In the genomic region with DNA sequence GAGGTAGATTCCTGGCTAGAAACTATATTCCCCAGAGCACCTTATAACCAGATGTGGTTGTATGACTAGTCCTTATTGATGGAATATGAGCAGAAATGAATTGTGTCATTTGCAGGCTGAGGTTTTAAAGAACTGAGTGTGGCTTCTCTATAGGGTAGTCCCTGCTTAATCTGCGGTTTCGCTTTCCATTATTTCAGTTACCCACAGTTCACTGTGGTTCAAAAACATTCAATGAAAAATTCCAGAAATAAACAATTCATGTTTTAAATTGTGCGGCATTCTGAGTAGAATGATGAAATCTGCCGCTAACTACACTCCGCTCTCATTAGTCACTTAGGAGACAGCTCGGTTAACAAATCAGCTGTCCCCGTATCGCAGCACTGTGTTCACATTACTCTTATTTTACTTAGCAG, we compare ENCODE assay signal across 16 cellular contexts.
A peak's percentile ranks its signal among the peaks of the same experiment; 100 is the strongest.
DNase-seq lines count a peak whose midpoint lies in the region; ATAC-seq and TF ChIP-seq lines count a peak whose summit lies in the region.
"Had no signal": no experiment of that assay in that cellular context is flagged by ENCODE, and none has a peak within 500 bp of the region (broad histone marks: within the 10 kb centered on the region; RNA-seq: fewer than 3 reads in every experiment).

No MANE protein-coding gene starts in this region.

- peaks cover 5% of the 10 kb centered on the region; the same call in 1 of the 3 replicates for H3K4me1 Mint-ChIP-seq in GM23338
- H3K4me1 Mint-ChIP-seq: B cell had no signal

- peaks cover 1% of the 10 kb centered on the region for H3K27me3 Mint-ChIP-seq in GM23338 (ENCODE audit: insufficient read depth, low read depth, poor library complexity)

- H2AFZ ChIP-seq in GM23338, result peak overlapping the region; percentile 29; the same call in 1 of the 2 replicates

- H3K4me3 ChIP-seq in AG09309 (ENCODE audit: control insufficient read depth, low read depth, low read length) (no peak overlapping the region), GM23338 (no peak overlapping the region), HAP-1 (no peak overlapping the region), right cardiac atrium (ENCODE audit: low read length) (no peak overlapping the region)
- H3K4me3 ChIP-seq: upper lobe of left lung had no signal

- H3K4me2 ChIP-seq in GM23338, result no peak overlapping the region

- peak; percentile 65 for DNase-seq in AG09309 (ENCODE audit: low read depth)
- no peak for DNase-seq in GM23338 (ENCODE audit: low spot score)
- DNase-seq in SW480 (ENCODE audit: low spot score), result peak; percentile 4
- DNase-seq in fibroblast of gingiva (ENCODE audit: low read depth), result peak; percentile 27
- DNase-seq in HAP-1 (ENCODE audit: low spot score in 2 of 2), result no peak
- DNase-seq in right cardiac atrium, result no peak
- DNase-seq: activated CD4-positive, alpha-beta T cell treated with anti-CD3 and anti-CD28 coated beads for 1 hour; activated gamma-delta T cell; DND-41; heart left ventricle; kidney glomerular epithelial cell; NCI-H1092 treated with DMSO at 0.1 percent for 48 hours; upper lobe of left lung had no signal

- H3K9me3 Mint-ChIP-seq in GM23338, result no peaks in the 10 kb centered on the region

- no peaks in the 10 kb centered on the region for H4K20me1 ChIP-seq in GM23338 (replicated peaks; ENCODE audit: insufficient read depth)

- H3K9me3 ChIP-seq in HAP-1 (no peaks in the 10 kb centered on the region), right cardiac atrium (ENCODE audit: control insufficient read depth, low read length) (no peaks in the 10 kb centered on the region)
- H3K9me3 ChIP-seq: heart left ventricle, upper lobe of left lung had no signal

- no peak overlapping the region for H3K27ac ChIP-seq in GM23338 (ENCODE audit: low read depth)
- H3K27ac ChIP-seq in right cardiac atrium (ENCODE audit: low read length), result no peak overlapping the region

- no peak overlapping the region for H3K4me3 Mint-ChIP-seq in GM23338
- H3K4me3 Mint-ChIP-seq: B cell had no signal

- ATAC-seq in GM23338 (no peak), GM21381 (IDR thresholded peaks at IDR 0.05; ENCODE audit: unreplicated experiment) (no peak), right cardiac atrium (no peak), GM21360 (IDR thresholded peaks at IDR 0.05; ENCODE audit: unreplicated experiment) (no peak)
- ATAC-seq: heart left ventricle had no signal

- H3K27ac Mint-ChIP-seq in GM23338, result no peak overlapping the region
- H3K27ac Mint-ChIP-seq: B cell had no signal

- H3K27me3 ChIP-seq in GM23338 (ENCODE audit: insufficient read depth), result no peaks in the 10 kb centered on the region
- no peaks in the 10 kb centered on the region for H3K27me3 ChIP-seq in HAP-1 (ENCODE audit: low read depth)
- H3K27me3 ChIP-seq in right cardiac atrium (ENCODE audit: control insufficient read depth, insufficient read depth), result no peaks in the 10 kb centered on the region
- H3K27me3 ChIP-seq: heart left ventricle, upper lobe of left lung had no signal

- no peaks in the 10 kb centered on the region for H3F3A ChIP-seq in GM23338 (replicated peaks; ENCODE audit: low read depth)

- H3K79me2 ChIP-seq in GM23338 (replicated peaks; ENCODE audit: insufficient read depth), result no peaks in the 10 kb centered on the region

- H3K36me3 ChIP-seq in GM23338 (ENCODE audit: insufficient read depth) (no peaks in the 10 kb centered on the region), HAP-1 (replicated peaks) (no peaks in the 10 kb centered on the region)
- H3K36me3 ChIP-seq: heart left ventricle, upper lobe of left lung had no signal

- no peaks in the 10 kb centered on the region for H3K36me3 Mint-ChIP-seq in GM23338 (ENCODE audit: low read depth)

- TF ChIP-seq CTCF in AG09309 (IDR thresholded peaks at IDR 0.05; ENCODE audit: control insufficient read depth, insufficient read depth, low read depth, low read length, missing control alignments) (no peak), GM23338 (conservative IDR thresholded peaks at IDR 0.05; ENCODE audit: low read depth in 2 of 2) (no peak)

- 90% methylated on average over 8 of the region's 8 CpGs for WGBS in right cardiac atrium

- in situ Hi-C loops in HAP-1 (cut with MboI; ENCODE audit: low sequenced_read_pairs), result no loop called here

- intact Hi-C loops in right cardiac atrium (cut with DNase I), result no loop called here

- H3K4me1 ChIP-seq in GM23338 (ENCODE audit: insufficient read depth) (no peaks in the 10 kb centered on the region), HAP-1 (peaks cover 2% of the 10 kb centered on the region; the same call in 1 of the 2 replicates), right cardiac atrium (ENCODE audit: control insufficient read depth, insufficient read depth, low read length) (peaks cover 5% of the 10 kb centered on the region)

- H3K9me2 ChIP-seq in GM23338 (ENCODE audit: insufficient read depth), result peaks cover 10% of the 10 kb centered on the region; the same call in 1 of the 2 replicates

TF ChIP-seq in GM23338, 12 proteins besides CTCF, POLR2A, EP300 and RAD21:
- TF ChIP-seq, protein P1, sequence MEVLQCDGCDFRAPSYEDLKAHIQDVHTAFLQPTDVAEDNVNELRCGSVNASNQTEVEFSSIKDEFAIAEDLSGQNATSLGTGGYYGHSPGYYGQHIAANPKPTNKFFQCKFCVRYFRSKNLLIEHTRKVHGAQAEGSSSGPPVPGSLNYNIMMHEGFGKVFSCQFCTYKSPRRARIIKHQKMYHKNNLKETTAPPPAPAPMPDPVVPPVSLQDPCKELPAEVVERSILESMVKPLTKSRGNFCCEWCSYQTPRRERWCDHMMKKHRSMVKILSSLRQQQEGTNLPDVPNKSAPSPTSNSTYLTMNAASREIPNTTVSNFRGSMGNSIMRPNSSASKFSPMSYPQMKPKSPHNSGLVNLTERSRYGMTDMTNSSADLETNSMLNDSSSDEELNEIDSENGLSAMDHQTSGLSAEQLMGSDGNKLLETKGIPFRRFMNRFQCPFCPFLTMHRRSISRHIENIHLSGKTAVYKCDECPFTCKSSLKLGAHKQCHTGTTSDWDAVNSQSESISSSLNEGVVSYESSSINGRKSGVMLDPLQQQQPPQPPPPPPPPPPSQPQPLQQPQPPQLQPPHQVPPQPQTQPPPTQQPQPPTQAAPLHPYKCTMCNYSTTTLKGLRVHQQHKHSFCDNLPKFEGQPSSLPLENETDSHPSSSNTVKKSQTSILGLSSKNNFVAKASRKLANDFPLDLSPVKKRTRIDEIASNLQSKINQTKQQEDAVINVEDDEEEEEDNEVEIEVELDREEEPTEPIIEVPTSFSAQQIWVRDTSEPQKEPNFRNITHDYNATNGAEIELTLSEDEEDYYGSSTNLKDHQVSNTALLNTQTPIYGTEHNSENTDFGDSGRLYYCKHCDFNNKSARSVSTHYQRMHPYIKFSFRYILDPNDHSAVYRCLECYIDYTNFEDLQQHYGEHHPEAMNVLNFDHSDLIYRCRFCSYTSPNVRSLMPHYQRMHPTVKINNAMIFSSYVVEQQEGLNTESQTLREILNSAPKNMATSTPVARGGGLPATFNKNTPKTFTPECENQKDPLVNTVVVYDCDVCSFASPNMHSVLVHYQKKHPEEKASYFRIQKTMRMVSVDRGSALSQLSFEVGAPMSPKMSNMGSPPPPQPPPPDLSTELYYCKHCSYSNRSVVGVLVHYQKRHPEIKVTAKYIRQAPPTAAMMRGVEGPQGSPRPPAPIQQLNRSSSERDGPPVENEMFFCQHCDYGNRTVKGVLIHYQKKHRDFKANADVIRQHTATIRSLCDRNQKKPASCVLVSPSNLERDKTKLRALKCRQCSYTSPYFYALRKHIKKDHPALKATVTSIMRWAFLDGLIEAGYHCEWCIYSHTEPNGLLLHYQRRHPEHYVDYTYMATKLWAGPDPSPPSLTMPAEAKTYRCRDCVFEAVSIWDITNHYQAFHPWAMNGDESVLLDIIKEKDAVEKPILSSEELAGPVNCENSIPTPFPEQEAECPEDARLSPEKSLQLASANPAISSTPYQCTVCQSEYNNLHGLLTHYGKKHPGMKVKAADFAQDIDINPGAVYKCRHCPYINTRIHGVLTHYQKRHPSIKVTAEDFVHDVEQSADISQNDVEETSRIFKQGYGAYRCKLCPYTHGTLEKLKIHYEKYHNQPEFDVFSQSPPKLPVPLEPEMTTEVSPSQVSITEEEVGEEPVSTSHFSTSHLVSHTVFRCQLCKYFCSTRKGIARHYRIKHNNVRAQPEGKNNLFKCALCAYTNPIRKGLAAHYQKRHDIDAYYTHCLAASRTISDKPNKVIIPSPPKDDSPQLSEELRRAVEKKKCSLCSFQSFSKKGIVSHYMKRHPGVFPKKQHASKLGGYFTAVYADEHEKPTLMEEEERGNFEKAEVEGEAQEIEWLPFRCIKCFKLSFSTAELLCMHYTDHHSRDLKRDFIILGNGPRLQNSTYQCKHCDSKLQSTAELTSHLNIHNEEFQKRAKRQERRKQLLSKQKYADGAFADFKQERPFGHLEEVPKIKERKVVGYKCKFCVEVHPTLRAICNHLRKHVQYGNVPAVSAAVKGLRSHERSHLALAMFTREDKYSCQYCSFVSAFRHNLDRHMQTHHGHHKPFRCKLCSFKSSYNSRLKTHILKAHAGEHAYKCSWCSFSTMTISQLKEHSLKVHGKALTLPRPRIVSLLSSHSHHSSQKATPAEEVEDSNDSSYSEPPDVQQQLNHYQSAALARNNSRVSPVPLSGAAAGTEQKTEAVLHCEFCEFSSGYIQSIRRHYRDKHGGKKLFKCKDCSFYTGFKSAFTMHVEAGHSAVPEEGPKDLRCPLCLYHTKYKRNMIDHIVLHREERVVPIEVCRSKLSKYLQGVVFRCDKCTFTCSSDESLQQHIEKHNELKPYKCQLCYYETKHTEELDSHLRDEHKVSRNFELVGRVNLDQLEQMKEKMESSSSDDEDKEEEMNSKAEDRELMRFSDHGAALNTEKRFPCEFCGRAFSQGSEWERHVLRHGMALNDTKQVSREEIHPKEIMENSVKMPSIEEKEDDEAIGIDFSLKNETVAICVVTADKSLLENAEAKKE (CRISPR knock-in tag; IDR thresholded peaks at IDR 0.05), result no peak
- TF ChIP-seq POLR2AphosphoS5 (IDR thresholded peaks at IDR 0.05; ENCODE audit: low read depth) (no peak), ETS1 (IDR thresholded peaks at IDR 0.05) (no peak), ZNF331 (CRISPR knock-in tag; IDR thresholded peaks at IDR 0.05; ENCODE audit: low read depth) (no peak), STAT1 (IDR thresholded peaks at IDR 0.05; ENCODE audit: unreplicated experiment) (no peak), NANOG (IDR thresholded peaks at IDR 0.05; ENCODE audit: borderline replicate concordance) (no peak)

Comparison
In these comparisons a context has a peak if more than half of its experiments do, and no peak if none do; other contexts are left out.
1. DNase-seq: peak in AG09309 (single experiment), SW480 (single experiment) and fibroblast of gingiva (single experiment); none in GM23338 (single experiment), HAP-1 (0 of 2) and right cardiac atrium (0 of 3).